In genomic region chr18:51603111-51603510, GRCh38 we compare ENCODE assay signal across 15 cellular contexts.
"Had no signal": no experiment of that assay in that cellular context is flagged by ENCODE, and none has a peak within 500 bp of the region (broad histone marks: within the 10 kb centered on the region; RNA-seq: fewer than 3 reads in every experiment).

No MANE protein-coding gene starts in this region.

- H3K27ac ChIP-seq: heart left ventricle, ovary, suprapubic skin, thyroid gland had no signal

- DNase-seq: erythroblast; foreskin melanocyte; heart left ventricle; hippocampal formation; kidney glomerular epithelial cell; mucosa of descending colon; naive thymus-derived CD8-positive, alpha-beta T cell; ovary; right cardiac atrium; small intestine; stimulated activated CD4-positive, alpha-beta T cell treated with anti-CD3 and anti-CD28 coated beads, Interleukin-4, amount 100 ng/mL, for 1 hour; stimulated activated CD8-positive, alpha-beta memory T cell treated with anti-CD3 and anti-CD28 coated beads, Interleukin-4, amount 100 ng/mL, for 48 hours; stimulated activated naive CD8-positive, alpha-beta T cell treated with anti-CD3 and anti-CD28 coated beads, Interleukin-15, Interleukin-2, amounts not matched to agents 100 U/mL and 50 U/mL, for 24 hours; thyroid gland had no signal

- H3K4me1 ChIP-seq: heart left ventricle, suprapubic skin, thyroid gland had no signal

- H3K27me3 ChIP-seq: heart left ventricle, ovary, suprapubic skin, thyroid gland had no signal

- H3K36me3 ChIP-seq: heart left ventricle, ovary, suprapubic skin, thyroid gland had no signal

- H3K4me3 ChIP-seq: heart left ventricle, mucosa of descending colon, ovary, suprapubic skin, thyroid gland had no signal
